25 cellular contexts compared by ENCODE assay signal in genomic region chr7:70620333-70621055, GRCh38.
A peak's percentile ranks its signal among the peaks of the same experiment; 100 is the strongest.
DNase-seq lines count a peak whose midpoint lies in the region; ATAC-seq and TF ChIP-seq lines count a peak whose summit lies in the region.
"Had no signal": no experiment of that assay in that cellular context is flagged by ENCODE, and none has a peak within 500 bp of the region (broad histone marks: within the 10 kb centered on the region; RNA-seq: fewer than 3 reads in every experiment).

No MANE protein-coding gene starts in this region.

- H3K4me2 ChIP-seq in neuronal stem cell (ENCODE audit: insufficient read depth, low read length, poor library complexity, severe bottlenecking): no peak overlapping the region
- H3K4me2 ChIP-seq in MM.1S (ENCODE audit: low read depth, low read length): no peak overlapping the region
- H3K4me2 ChIP-seq: hepatocyte, smooth muscle cell had no signal

- H3K9ac ChIP-seq in iPS-20b (ENCODE audit: low read depth, low read length): peak overlapping the region; percentile 63; the same call in 1 of the 2 replicates
- H3K9ac ChIP-seq in neuronal stem cell (ENCODE audit: low read depth, low read length, poor library complexity): no peak overlapping the region
- H3K9ac ChIP-seq in MM.1S (ENCODE audit: low read length): no peak overlapping the region

- H2AFZ ChIP-seq in neuronal stem cell (ENCODE audit: low read length): no peak overlapping the region
- no peak overlapping the region for H2AFZ ChIP-seq in MM.1S (ENCODE audit: low read length)
- H2AFZ ChIP-seq: hepatocyte had no signal

- H3K27me3 ChIP-seq in iPS-20b (ENCODE audit: insufficient read depth, low read length): peaks cover 20% of the 10 kb centered on the region; the same call in 1 of the 2 replicates
- H3K27me3 ChIP-seq in neuronal stem cell (ENCODE audit: control insufficient read depth in 3 of 3, insufficient read depth in 3 of 3, low read depth in 1 of 3, low read length in 3 of 3): peaks cover 0 to 2% (median 0%) of the 10 kb centered on the region in 3 experiments
- no peaks in the 10 kb centered on the region for H3K27me3 ChIP-seq in MM.1S (replicated peaks; ENCODE audit: insufficient read depth, low read length)
- H3K27me3 ChIP-seq: breast epithelium, hepatocyte, SJCRH30, testis had no signal

- no peaks in the 10 kb centered on the region for H3K9me3 ChIP-seq in iPS-20b (ENCODE audit: insufficient read depth, low read depth, low read length)
- H3K9me3 ChIP-seq in neuronal stem cell (replicated peaks in 1 of 2; ENCODE audit: control insufficient read depth in 2 of 2, insufficient read depth in 1 of 2, low read depth in 1 of 2, low read length in 2 of 2): no peaks in the 10 kb centered on the region
- no peaks in the 10 kb centered on the region for H3K9me3 ChIP-seq in MM.1S (replicated peaks; ENCODE audit: insufficient read depth, low read length)
- H3K9me3 ChIP-seq: breast epithelium, SJCRH30, testis had no signal

- H2BK15ac ChIP-seq in neuronal stem cell (ENCODE audit: low read length): no peak overlapping the region

- H2AK5ac ChIP-seq in neuronal stem cell (ENCODE audit: low read depth, low read length): no peak overlapping the region

- H3K36me3 ChIP-seq in iPS-20b (ENCODE audit: insufficient read depth, low read depth, low read length) (no peaks in the 10 kb centered on the region), neuronal stem cell (replicated peaks in 1 of 2; ENCODE audit: control insufficient read depth in 2 of 2, insufficient read depth in 2 of 2, low read length in 2 of 2) (no peaks in the 10 kb centered on the region), MM.1S (replicated peaks; ENCODE audit: insufficient read depth, low read length) (no peaks in the 10 kb centered on the region)
- H3K36me3 ChIP-seq: breast epithelium, SJCRH30 had no signal

- H3F3A ChIP-seq in MM.1S (ENCODE audit: insufficient read depth, low read length): no peaks in the 10 kb centered on the region

- H3K79me1 ChIP-seq in neuronal stem cell (ENCODE audit: low read depth, low read length): no peaks in the 10 kb centered on the region

- no peak overlapping the region for H2BK120ac ChIP-seq in neuronal stem cell (ENCODE audit: low read depth, low read length)

- H3K4ac ChIP-seq in neuronal stem cell (ENCODE audit: low read length): no peak overlapping the region

- H2BK5ac ChIP-seq in neuronal stem cell (ENCODE audit: low read length): no peak overlapping the region

- no peaks in the 10 kb centered on the region for H3K9me2 ChIP-seq in MM.1S (replicated peaks; ENCODE audit: insufficient read depth, low read length)

- H3K27ac ChIP-seq in iPS-20b (ENCODE audit: low read length) (no peak overlapping the region), neuronal stem cell (replicated peaks; ENCODE audit: low read length) (no peak overlapping the region), MM.1S (ENCODE audit: low read length) (no peak overlapping the region)
- H3K27ac ChIP-seq: hepatocyte, SJCRH30, testis, VCaP had no signal

- H4K91ac ChIP-seq in neuronal stem cell (ENCODE audit: low read depth, low read length, poor library complexity): no peak overlapping the region

- no peak overlapping the region for H3K14ac ChIP-seq in neuronal stem cell (ENCODE audit: low read length)

- H4K8ac ChIP-seq in neuronal stem cell (ENCODE audit: low read depth, low read length): no peak overlapping the region

- no peaks in the 10 kb centered on the region for H4K20me1 ChIP-seq in MM.1S (ENCODE audit: insufficient read depth, low read length)

- H3K4me3 ChIP-seq in iPS-20b (ENCODE audit: low read length) (no peak overlapping the region), neuronal stem cell (ENCODE audit: low read length in 2 of 2) (no peak overlapping the region), MM.1S (ENCODE audit: low read length) (no peak overlapping the region)
- H3K4me3 ChIP-seq: breast epithelium, hepatocyte, SJCRH30, smooth muscle cell, testis had no signal

- no peak overlapping the region for H2BK12ac ChIP-seq in neuronal stem cell (ENCODE audit: low read length)

- WGBS in neuronal stem cell (ENCODE audit: extremely low coverage in 2 of 2, insufficient read length in 2 of 2, insufficient replicate concordance in 1 of 2), 2 donors: no CpG with 5 or more reads among the region's 19 CpGs

- TF ChIP-seq CTCF in MM.1S (IDR thresholded peaks at IDR 0.05; ENCODE audit: low read length): no peak

- ATAC-seq in GM18517 (IDR thresholded peaks at IDR 0.05; ENCODE audit: unreplicated experiment): no peak
- ATAC-seq: left ventricle myocardium superior; naive thymus-derived CD8-positive, alpha-beta T cell had no signal

- H3K4me1 ChIP-seq in iPS-20b (ENCODE audit: insufficient read depth, low read length) (peaks cover 28% of the 10 kb centered on the region; the same call in 1 of the 2 replicates), neuronal stem cell (ENCODE audit: control insufficient read depth in 2 of 2, insufficient read depth in 1 of 2, low read depth in 1 of 2, low read length in 2 of 2) (peaks cover 18 to 32% of the 10 kb centered on the region in 2 donors), MM.1S (ENCODE audit: low read length) (no peaks in the 10 kb centered on the region)
- H3K4me1 ChIP-seq: breast epithelium, SJCRH30 had no signal

- peak overlapping the region; percentile 12 for H3K23ac ChIP-seq in neuronal stem cell (ENCODE audit: low read depth, low read length, poor library complexity)

- H3K79me2 ChIP-seq in MM.1S (ENCODE audit: low read length): no peaks in the 10 kb centered on the region
- H3K79me2 ChIP-seq: hepatocyte had no signal

- H3K18ac ChIP-seq in neuronal stem cell (ENCODE audit: low read length): no peak overlapping the region

- DNase-seq in Ammon's horn (ENCODE audit: low spot score) (peak; percentile 72), anterior cingulate cortex (lab: John Stamatoyannopoulos, UW) (peak in 45 of 58 donors; percentile 5 to 77 (median 36)), neuronal stem cell (ENCODE audit: low spot score) (no peak), MM.1S (no peak), NCI-H2081 (lab: John Stamatoyannopoulos, UW) (no peak), T-helper 1 cell (no peak)
- DNase-seq: activated CD4-positive, alpha-beta T cell treated with anti-CD3 and anti-CD28 coated beads for 48 hours; activated naive CD4-positive, alpha-beta T cell treated with anti-CD3 and anti-CD28 coated beads, Interleukin-2, amount 50 U/mL, for 16 hours; CD4-positive, alpha-beta T cell; left ventricle myocardium superior; naive thymus-derived CD8-positive, alpha-beta T cell; NCI-H146; NCI-H2107; NCI-H446 treated with DMSO at 0.1 percent for 48 hours; NCI-H82; SJCRH30; stimulated activated naive CD4-positive, alpha-beta T cell treated with Interleukin-2 at 50 U/mL for 16 hours; T1000; testis had no signal

Comparison
In these comparisons a context has a peak if more than half of its experiments do, and no peak if none do; other contexts are left out.
1. DNase-seq: peak in Ammon's horn (single experiment) and anterior cingulate cortex (45 of 58); none in neuronal stem cell (single experiment), MM.1S (single experiment), NCI-H2081 (0 of 2) and T-helper 1 cell (0 of 5).